In the genomic region with DNA sequence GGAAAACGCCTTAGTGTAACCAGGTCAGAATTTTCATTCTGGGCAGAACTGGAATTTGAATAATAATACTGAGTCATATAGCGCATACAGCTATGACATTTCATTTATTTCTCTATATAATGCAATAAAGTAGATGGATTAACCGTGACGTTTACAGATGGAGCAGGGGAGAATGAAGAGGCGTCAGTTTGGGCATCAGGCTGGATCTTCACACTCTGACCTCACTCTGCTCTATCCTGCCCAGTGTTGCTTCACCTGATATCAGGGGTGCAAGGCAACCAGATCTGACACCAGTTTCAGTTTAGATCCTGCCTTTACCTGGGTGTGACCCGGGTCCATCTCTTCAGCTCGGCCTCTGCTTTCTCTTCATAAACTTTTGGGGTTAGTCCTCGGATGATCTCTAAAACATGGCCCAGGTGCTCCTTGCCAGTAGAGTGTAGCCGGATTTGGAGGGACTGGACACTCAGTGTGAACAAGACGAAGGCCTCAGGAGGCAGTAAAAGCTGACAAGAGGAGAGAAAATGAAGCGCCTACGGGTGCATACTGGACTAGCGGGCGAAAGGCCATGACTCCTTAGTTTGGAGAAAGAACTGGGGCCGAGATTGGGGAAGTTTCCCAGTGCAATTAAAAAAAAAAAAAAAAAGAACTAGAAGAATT, we compare ENCODE assay signal across 8 cellular contexts. TPM values are rescaled to one million over a fixed set of nuclear protein-coding genes. Genes with fewer than 3 reads are reported as not detected.
DNase-seq lines count a peak whose midpoint lies in the region; ATAC-seq and TF ChIP-seq lines count a peak whose summit lies in the region.

No MANE protein-coding gene starts in this region.

- peak overlapping the region; percentile 72 to 97 for H3K4me3 ChIP-seq in CD4-positive, alpha-beta memory T cell (ENCODE audit: low read length in 2 of 2)
- peak overlapping the region; percentile 96 for H3K4me3 ChIP-seq in WI38 (ENCODE audit: low read depth, low read length)
- peak overlapping the region; percentile 62 to 96 (median 86) for H3K4me3 ChIP-seq in heart left ventricle
- peak overlapping the region; percentile 84 to 88 (median 87) for H3K4me3 ChIP-seq in skeletal muscle tissue (ENCODE audit: low read length in 3 of 3)

- no peak for TF ChIP-seq CTCF in WI38 (IDR thresholded peaks at IDR 0.05; ENCODE audit: low read depth, low read length)
- TF ChIP-seq CTCF in heart left ventricle (IDR thresholded peaks at IDR 0.05): no peak
- no peak for TF ChIP-seq CTCF in GM13976 (IDR thresholded peaks at IDR 0.05; ENCODE audit: borderline replicate concordance, control extremely low read depth, extremely low read depth, insufficient read depth, missing control alignments)

- peaks cover 9% of the 10 kb centered on the region for H3K36me3 ChIP-seq in CD4-positive, alpha-beta memory T cell (ENCODE audit: insufficient read depth, low read length)
- H3K36me3 ChIP-seq in heart left ventricle: peaks cover 0 to 17% (median 2%) of the 10 kb centered on the region in 9 donors
- peaks cover 3 to 11% (median 5%) of the 10 kb centered on the region in 3 donors for H3K36me3 ChIP-seq in skeletal muscle tissue (ENCODE audit: control insufficient read depth in 3 of 3, insufficient read depth in 3 of 3, low read length in 3 of 3)

- peaks cover 0 to 13% of the 10 kb centered on the region in 2 donors for H3K36me3 Mint-ChIP-seq in CD4-positive, alpha-beta memory T cell

- WGBS in heart left ventricle, 4 donors: 31 to 36% (median 35%) methylated on average over 15 of the region's 15 CpGs

- peak overlapping the region; percentile 89 to 98 (median 92) for H3K9ac ChIP-seq in skeletal muscle tissue (ENCODE audit: low read depth in 1 of 3, low read length in 3 of 3)

- intact Hi-C loops in CD4-positive, alpha-beta memory T cell (cut with micrococcal nuclease): loop anchor here (1.0 to 5.0 kb wide), 6 partner anchors 17 to 577 kb away; partner anchors contain the start of genes CASP2, EPHA1 and FAM131B
- intact Hi-C loops in heart left ventricle (cut with DNase I): loop anchor here (1.0 to 10.0 kb wide), 11 partner anchors 29 to 525 kb away; partner anchors contain the start of genes CASP2 (in 4 of the 10), TMEM139 (in 2 of the 10), EPHA1 (in 1 of the 10) and GSTK1 (in 1 of the 10)

- peak overlapping the region; percentile 91 to 95 (median 92) for H3K4me3 Mint-ChIP-seq in CD4-positive, alpha-beta memory T cell

- POLR2A ChIA-PET in CD4-positive, alpha-beta memory T cell (lab: Charles Lee; ENCODE audit: partially characterized antibody): interaction anchor here (0.7 to 9.3 kb wide), 30 partner anchors 9 to 917 kb away, joined by 3 to 215 read pairs (median 5); partner anchors contain the start of genes CASP2, EPHA1, FAM131B and GSTK1

- no peak for TF ChIP-seq POLR2A in heart left ventricle (IDR thresholded peaks at IDR 0.05)

- H3K27me3 ChIP-seq in CD4-positive, alpha-beta memory T cell (ENCODE audit: insufficient read depth, low read length): no peaks in the 10 kb centered on the region
- H3K27me3 ChIP-seq in heart left ventricle (no peaks in the 10 kb centered on the region), skeletal muscle tissue (ENCODE audit: control insufficient read depth in 3 of 3, insufficient read depth in 3 of 3, low read length in 3 of 3) (no peaks in the 10 kb centered on the region)

- ATAC-seq in HG02678 (IDR thresholded peaks at IDR 0.05; ENCODE audit: unreplicated experiment) (peak; percentile 1), heart left ventricle (peak in 3 of 4 donors; percentile 0 to 1 (median 0)), HG03469 (IDR thresholded peaks at IDR 0.05; ENCODE audit: unreplicated experiment) (no peak), HG03342 (IDR thresholded peaks at IDR 0.05; ENCODE audit: unreplicated experiment) (no peak)

- peaks cover 0 to 2% (median 0%) of the 10 kb centered on the region in 8 donors for H3K9me3 Mint-ChIP-seq in CD4-positive, alpha-beta memory T cell

- H3K4me1 ChIP-seq in CD4-positive, alpha-beta memory T cell (ENCODE audit: insufficient read depth, low read length): peaks cover 70% of the 10 kb centered on the region
- H3K4me1 ChIP-seq in heart left ventricle (peaks cover 5 to 79% (median 39%) of the 10 kb centered on the region in 12 donors), skeletal muscle tissue (ENCODE audit: control insufficient read depth in 3 of 3, insufficient read depth in 3 of 3, low read length in 3 of 3) (peaks cover 39 to 65% (median 42%) of the 10 kb centered on the region in 3 donors)

- H3K4me1 Mint-ChIP-seq in CD4-positive, alpha-beta memory T cell: peaks cover 43 to 53% (median 49%) of the 10 kb centered on the region in 4 donors

- no peak for DNase-seq in CD4-positive, alpha-beta memory T cell
- DNase-seq in heart left ventricle (no peak), GM13976 (ENCODE audit: low spot score) (no peak)

- H3K27ac ChIP-seq in CD4-positive, alpha-beta memory T cell (ENCODE audit: low read depth, low read length): peak overlapping the region; percentile 91
- peak overlapping the region in 11 of 12 donors; percentile 97 to 100 (median 99) for H3K27ac ChIP-seq in heart left ventricle
- peak overlapping the region; percentile 99 for H3K27ac ChIP-seq in skeletal muscle tissue (ENCODE audit: low read depth, low read length)

- in situ Hi-C loops in GM13976 (cut with MboI; ENCODE audit: low sequenced_read_pairs, unreplicated experiment): no loop called here

- CTCF ChIA-PET in CD4-positive, alpha-beta memory T cell (lab: Charles Lee; ENCODE audit: partially characterized antibody): interaction anchor here (0.7 to 7.9 kb wide), 34 partner anchors 8 to 754 kb away, joined by 3 to 129 read pairs (median 4); partner anchors contain the start of genes EPHA1 and GSTK1

- no peaks in the 10 kb centered on the region for H3K9me3 ChIP-seq in CD4-positive, alpha-beta memory T cell (ENCODE audit: control insufficient read depth in 1 of 2, low read length in 2 of 2)
- no peaks in the 10 kb centered on the region for H3K9me3 ChIP-seq in heart left ventricle
- H3K9me3 ChIP-seq in skeletal muscle tissue (ENCODE audit: control insufficient read depth in 3 of 3, low read length in 3 of 3): no peaks in the 10 kb centered on the region

- H3K27me3 Mint-ChIP-seq in CD4-positive, alpha-beta memory T cell: no peaks in the 10 kb centered on the region

- peak overlapping the region; percentile 92 to 99 (median 96) for H3K27ac Mint-ChIP-seq in CD4-positive, alpha-beta memory T cell

RNA-seq across cellular contexts. Expression of gene ZYX, which starts 1.4 kb away (rescaled TPM):
- 100 to 1,000 TPM; 145 to 148 TPM for total RNA-seq in CD4-positive, alpha-beta memory T cell
- 100 to 1,000 TPM in 1 of 2 donors, 10 to 100 TPM in 1; 55.7 to 145 TPM for polyA plus RNA-seq in CD4-positive, alpha-beta memory T cell
- total RNA-seq in heart left ventricle (100 to 1,000 TPM in 4 of 9 donors, 10 to 100 TPM in 5; 59.6 to 217 (median 79.4) TPM), skeletal muscle tissue (17.7 TPM)
- 100 to 1,000 TPM in 1 of 2 donors, 10 to 100 TPM in 1; 55.9 to 156 TPM for polyA plus RNA-seq in heart left ventricle

RNA-seq across cellular contexts. Expression of gene FAM131B, which starts 17.2 kb away (rescaled TPM):
- under 1 TPM; 0.61 to 0.97 TPM for total RNA-seq in CD4-positive, alpha-beta memory T cell
- not detected for polyA plus RNA-seq in CD4-positive, alpha-beta memory T cell
- total RNA-seq in heart left ventricle (under 1 TPM; 0.15 to 0.79 (median 0.42) TPM), skeletal muscle tissue (1.0 TPM)
- polyA plus RNA-seq in heart left ventricle: under 1 TPM; 0.19 to 0.25 TPM

RNA-seq across cellular contexts. Expression of gene EPHA1, which starts 28.9 kb away (rescaled TPM):
- 10 to 100 TPM; 30.7 to 34.4 TPM for total RNA-seq in CD4-positive, alpha-beta memory T cell
- polyA plus RNA-seq in CD4-positive, alpha-beta memory T cell: 10 to 100 TPM in 1 of 2 donors, 1 to 10 TPM in 1; 4.2 to 14.4 TPM
- total RNA-seq in heart left ventricle: under 1 TPM in 3 of 9 donors, not detected in 6; 0.06 to 0.51 (median 0.48) TPM
- polyA plus RNA-seq in heart left ventricle: under 1 TPM in 1 of 2 donors, not detected in 1; 0.04 TPM
- 0.52 TPM for total RNA-seq in skeletal muscle tissue

Comparison
In these comparisons a context has a peak if more than half of its experiments do, and no peak if none do; other contexts are left out.
1. ATAC-seq: peak in HG02678 (single experiment) and heart left ventricle (3 of 4); none in HG03469 (single experiment) and HG03342 (single experiment).
2. RNA of gene EPHA1, which starts 28.9 kb away (total RNA-seq): 30.7 to 34.4 TPM in CD4-positive, alpha-beta memory T cell; 0.52 TPM in skeletal muscle tissue (single experiment) and 0.06 to 0.51 TPM in heart left ventricle; every median in the first group is over 10 times any median in the second.
3. Peak in every context shown above with its lines, with median percentiles within 50 percentile points of each other: H3K27ac ChIP-seq and H3K4me3 ChIP-seq.